Comparison of ENCODE assay signal across 1 cellular context in the genomic region with DNA sequence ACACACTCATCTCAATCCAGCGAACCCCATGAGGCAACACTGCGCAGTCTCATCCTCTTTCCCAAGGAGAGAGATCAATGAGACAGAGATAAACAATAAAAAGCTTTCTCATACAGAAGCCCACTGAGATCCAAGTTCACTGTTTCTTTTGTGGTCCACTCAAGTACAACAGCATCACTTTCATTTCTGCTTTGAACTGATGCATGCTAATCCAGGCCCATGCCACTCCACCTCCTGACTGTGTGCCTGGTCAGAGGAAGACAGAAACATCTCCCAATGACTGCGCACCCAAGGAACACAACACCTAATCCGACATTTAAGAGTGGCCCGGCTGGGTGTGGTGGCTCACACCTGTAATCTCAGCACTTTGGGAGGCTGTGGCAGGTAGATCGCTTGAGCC.
TF ChIP-seq lines count a peak whose summit lies in the region.

No MANE protein-coding gene starts in this region.

TF ChIP-seq in H1, 55 proteins besides CTCF, POLR2A, EP300 and RAD21 (continued from another document):
- TF ChIP-seq, protein P1, sequence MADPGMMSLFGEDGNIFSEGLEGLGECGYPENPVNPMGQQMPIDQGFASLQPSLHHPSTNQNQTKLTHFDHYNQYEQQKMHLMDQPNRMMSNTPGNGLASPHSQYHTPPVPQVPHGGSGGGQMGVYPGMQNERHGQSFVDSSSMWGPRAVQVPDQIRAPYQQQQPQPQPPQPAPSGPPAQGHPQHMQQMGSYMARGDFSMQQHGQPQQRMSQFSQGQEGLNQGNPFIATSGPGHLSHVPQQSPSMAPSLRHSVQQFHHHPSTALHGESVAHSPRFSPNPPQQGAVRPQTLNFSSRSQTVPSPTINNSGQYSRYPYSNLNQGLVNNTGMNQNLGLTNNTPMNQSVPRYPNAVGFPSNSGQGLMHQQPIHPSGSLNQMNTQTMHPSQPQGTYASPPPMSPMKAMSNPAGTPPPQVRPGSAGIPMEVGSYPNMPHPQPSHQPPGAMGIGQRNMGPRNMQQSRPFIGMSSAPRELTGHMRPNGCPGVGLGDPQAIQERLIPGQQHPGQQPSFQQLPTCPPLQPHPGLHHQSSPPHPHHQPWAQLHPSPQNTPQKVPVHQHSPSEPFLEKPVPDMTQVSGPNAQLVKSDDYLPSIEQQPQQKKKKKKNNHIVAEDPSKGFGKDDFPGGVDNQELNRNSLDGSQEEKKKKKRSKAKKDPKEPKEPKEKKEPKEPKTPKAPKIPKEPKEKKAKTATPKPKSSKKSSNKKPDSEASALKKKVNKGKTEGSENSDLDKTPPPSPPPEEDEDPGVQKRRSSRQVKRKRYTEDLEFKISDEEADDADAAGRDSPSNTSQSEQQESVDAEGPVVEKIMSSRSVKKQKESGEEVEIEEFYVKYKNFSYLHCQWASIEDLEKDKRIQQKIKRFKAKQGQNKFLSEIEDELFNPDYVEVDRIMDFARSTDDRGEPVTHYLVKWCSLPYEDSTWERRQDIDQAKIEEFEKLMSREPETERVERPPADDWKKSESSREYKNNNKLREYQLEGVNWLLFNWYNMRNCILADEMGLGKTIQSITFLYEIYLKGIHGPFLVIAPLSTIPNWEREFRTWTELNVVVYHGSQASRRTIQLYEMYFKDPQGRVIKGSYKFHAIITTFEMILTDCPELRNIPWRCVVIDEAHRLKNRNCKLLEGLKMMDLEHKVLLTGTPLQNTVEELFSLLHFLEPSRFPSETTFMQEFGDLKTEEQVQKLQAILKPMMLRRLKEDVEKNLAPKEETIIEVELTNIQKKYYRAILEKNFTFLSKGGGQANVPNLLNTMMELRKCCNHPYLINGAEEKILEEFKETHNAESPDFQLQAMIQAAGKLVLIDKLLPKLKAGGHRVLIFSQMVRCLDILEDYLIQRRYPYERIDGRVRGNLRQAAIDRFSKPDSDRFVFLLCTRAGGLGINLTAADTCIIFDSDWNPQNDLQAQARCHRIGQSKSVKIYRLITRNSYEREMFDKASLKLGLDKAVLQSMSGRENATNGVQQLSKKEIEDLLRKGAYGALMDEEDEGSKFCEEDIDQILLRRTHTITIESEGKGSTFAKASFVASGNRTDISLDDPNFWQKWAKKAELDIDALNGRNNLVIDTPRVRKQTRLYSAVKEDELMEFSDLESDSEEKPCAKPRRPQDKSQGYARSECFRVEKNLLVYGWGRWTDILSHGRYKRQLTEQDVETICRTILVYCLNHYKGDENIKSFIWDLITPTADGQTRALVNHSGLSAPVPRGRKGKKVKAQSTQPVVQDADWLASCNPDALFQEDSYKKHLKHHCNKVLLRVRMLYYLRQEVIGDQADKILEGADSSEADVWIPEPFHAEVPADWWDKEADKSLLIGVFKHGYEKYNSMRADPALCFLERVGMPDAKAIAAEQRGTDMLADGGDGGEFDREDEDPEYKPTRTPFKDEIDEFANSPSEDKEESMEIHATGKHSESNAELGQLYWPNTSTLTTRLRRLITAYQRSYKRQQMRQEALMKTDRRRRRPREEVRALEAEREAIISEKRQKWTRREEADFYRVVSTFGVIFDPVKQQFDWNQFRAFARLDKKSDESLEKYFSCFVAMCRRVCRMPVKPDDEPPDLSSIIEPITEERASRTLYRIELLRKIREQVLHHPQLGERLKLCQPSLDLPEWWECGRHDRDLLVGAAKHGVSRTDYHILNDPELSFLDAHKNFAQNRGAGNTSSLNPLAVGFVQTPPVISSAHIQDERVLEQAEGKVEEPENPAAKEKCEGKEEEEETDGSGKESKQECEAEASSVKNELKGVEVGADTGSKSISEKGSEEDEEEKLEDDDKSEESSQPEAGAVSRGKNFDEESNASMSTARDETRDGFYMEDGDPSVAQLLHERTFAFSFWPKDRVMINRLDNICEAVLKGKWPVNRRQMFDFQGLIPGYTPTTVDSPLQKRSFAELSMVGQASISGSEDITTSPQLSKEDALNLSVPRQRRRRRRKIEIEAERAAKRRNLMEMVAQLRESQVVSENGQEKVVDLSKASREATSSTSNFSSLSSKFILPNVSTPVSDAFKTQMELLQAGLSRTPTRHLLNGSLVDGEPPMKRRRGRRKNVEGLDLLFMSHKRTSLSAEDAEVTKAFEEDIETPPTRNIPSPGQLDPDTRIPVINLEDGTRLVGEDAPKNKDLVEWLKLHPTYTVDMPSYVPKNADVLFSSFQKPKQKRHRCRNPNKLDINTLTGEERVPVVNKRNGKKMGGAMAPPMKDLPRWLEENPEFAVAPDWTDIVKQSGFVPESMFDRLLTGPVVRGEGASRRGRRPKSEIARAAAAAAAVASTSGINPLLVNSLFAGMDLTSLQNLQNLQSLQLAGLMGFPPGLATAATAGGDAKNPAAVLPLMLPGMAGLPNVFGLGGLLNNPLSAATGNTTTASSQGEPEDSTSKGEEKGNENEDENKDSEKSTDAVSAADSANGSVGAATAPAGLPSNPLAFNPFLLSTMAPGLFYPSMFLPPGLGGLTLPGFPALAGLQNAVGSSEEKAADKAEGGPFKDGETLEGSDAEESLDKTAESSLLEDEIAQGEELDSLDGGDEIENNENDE (IDR thresholded peaks at IDR 0.05; ENCODE audit: insufficient replicate concordance, low read length) = no peak
- TF ChIP-seq YY1 (IDR thresholded peaks at IDR 0.05; ENCODE audit: low read depth, low read length) (no peak), CBX8 (IDR thresholded peaks at IDR 0.05; ENCODE audit: borderline replicate concordance, low read depth, low read length) (no peak), BACH1 (IDR thresholded peaks at IDR 0.05; ENCODE audit: low read length) (no peak), RXRA (IDR thresholded peaks at IDR 0.05; ENCODE audit: insufficient read depth, low read depth, low read length) (no peak)
TF ChIP-seq in H1: peak in this region for 0.
